In genomic region chr13:39876258-39876657, GRCh38 we compare ENCODE assay signal across 14 cellular contexts.
DNase-seq lines count a peak whose midpoint lies in the region; ATAC-seq and TF ChIP-seq lines count a peak whose summit lies in the region.
"Had no signal": no experiment of that assay in that cellular context is flagged by ENCODE, and none has a peak within 500 bp of the region (broad histone marks: within the 10 kb centered on the region; RNA-seq: fewer than 3 reads in every experiment).

No MANE protein-coding gene starts in this region.

- H3K9me3 ChIP-seq in A673 (ENCODE audit: low read depth, low read length, poor library complexity, severe bottlenecking), result no peaks in the 10 kb centered on the region
- H3K9me3 ChIP-seq: BLaER1, tibial nerve had no signal

- no peaks in the 10 kb centered on the region for H3K4me1 ChIP-seq in A673 (ENCODE audit: insufficient read depth, low read length, poor library complexity, severe bottlenecking)
- H3K4me1 ChIP-seq: BLaER1 had no signal

- no peaks in the 10 kb centered on the region for H3K27me3 ChIP-seq in A673 (replicated peaks; ENCODE audit: insufficient read depth, low read depth, low read length, poor library complexity)
- H3K27me3 ChIP-seq: BLaER1, tibial nerve had no signal

- H3K27ac ChIP-seq in A673 (ENCODE audit: low read depth, low read length, poor library complexity, severe bottlenecking) (no peak overlapping the region), VCaP (peak overlapping the region; percentile 41)
- H3K27ac ChIP-seq: BLaER1 had no signal

- TF ChIP-seq CTCF in A673 (conservative IDR thresholded peaks at IDR 0.05; ENCODE audit: low read depth, low read length), result no peak
- no peak for TF ChIP-seq CTCF in HFF-Myc (IDR thresholded peaks at IDR 0.05; ENCODE audit: low read depth, low read length, missing control alignments)
- no peak for TF ChIP-seq CTCF in VCaP (conservative IDR thresholded peaks at IDR 0.05)

- POLR2A ChIA-PET in A673 (lab: Charles Lee; ENCODE audit: low non-redundant PET), result no interaction called here

- intact Hi-C loops in A673 (cut with micrococcal nuclease; ENCODE audit: unreplicated experiment), result no loop called here

- H3K4me3 ChIP-seq in A673 (ENCODE audit: low read depth, low read length, poor library complexity, severe bottlenecking) (no peak overlapping the region), HFF-Myc (replicated peaks; ENCODE audit: low read depth, low read length) (no peak overlapping the region)
- H3K4me3 ChIP-seq: BLaER1, tibial nerve had no signal

- H3K36me3 ChIP-seq in A673 (ENCODE audit: insufficient read depth, low read length, poor library complexity, severe bottlenecking), result no peaks in the 10 kb centered on the region
- H3K36me3 ChIP-seq: BLaER1, tibial nerve had no signal

- no TSS peak for BruUV-seq in A673 (replicated peaks; lab: Mats Ljungman, UMichigan)

- peak; percentile 14 for DNase-seq in A673 (ENCODE audit: low spot score)
- DNase-seq in HFF-Myc (ENCODE audit: extremely low read depth, low read depth), result peak; percentile 59
- peak; percentile 90 for DNase-seq in glomerular visceral epithelial cell (ENCODE audit: extremely low spot score)
- no peak for DNase-seq in ecto neural progenitor cell (ENCODE audit: low spot score)
- DNase-seq: activated CD8-positive, alpha-beta memory T cell treated with anti-CD3 and anti-CD28 coated beads, Interleukin-2, amount 50 U/mL, for 48 hours; anterior cingulate cortex; naive thymus-derived CD8-positive, alpha-beta T cell; NCI-H1694 had no signal

- CTCF ChIA-PET in A673 (lab: Charles Lee), result no interaction called here

- ATAC-seq in GM21528 (IDR thresholded peaks at IDR 0.05; ENCODE audit: low FRiP score, unreplicated experiment) (no peak), GM21619 (IDR thresholded peaks at IDR 0.05; ENCODE audit: unreplicated experiment) (no peak), GM18867 (IDR thresholded peaks at IDR 0.05; ENCODE audit: unreplicated experiment) (no peak)
- ATAC-seq: naive thymus-derived CD8-positive, alpha-beta T cell had no signal
